ENCODE assay signal across 1 cellular context in genomic region chr6:105317607-105318533, GRCh38.
TF ChIP-seq lines count a peak whose summit lies in the region.

No MANE protein-coding gene starts in this region.

TF ChIP-seq in liver, 16 proteins besides CTCF, POLR2A, EP300 and RAD21 (continued from another document):
- TF ChIP-seq REST (IDR thresholded peaks at IDR 0.05) (no peak), MAX (IDR thresholded peaks at IDR 0.05) (no peak), NR2F2 (IDR thresholded peaks at IDR 0.05) (no peak)
TF ChIP-seq in liver: peak in this region for 0.
